5 cellular contexts compared by ENCODE assay signal in the genomic region with DNA sequence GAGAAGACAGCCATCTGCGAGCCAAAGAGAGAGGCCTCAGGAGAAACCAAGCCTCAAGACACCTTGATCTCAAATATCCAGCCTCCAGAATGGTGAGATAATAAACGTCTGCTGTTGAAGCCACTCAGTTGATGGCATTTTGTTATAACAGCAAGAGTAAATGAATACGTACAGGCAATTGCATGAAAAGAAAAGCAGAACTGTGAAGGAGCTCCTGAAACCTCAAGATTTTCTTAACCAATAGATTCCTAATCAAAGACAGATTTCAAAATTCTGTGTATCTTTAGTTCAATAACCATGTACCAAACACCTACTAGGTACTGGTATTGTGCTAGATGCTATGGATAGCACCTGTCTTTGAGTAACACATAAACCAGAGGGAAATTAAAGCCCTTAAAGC.
"Had no signal": no experiment of that assay in that cellular context is flagged by ENCODE, and none has a peak within 500 bp of the region (broad histone marks: within the 10 kb centered on the region; RNA-seq: fewer than 3 reads in every experiment).

No MANE protein-coding gene starts in this region.

- FAIRE-seq: G401.6, GM12892, GM18507 had no signal

- DNase-seq: GDM1, GF-D8 had no signal
